In genomic region chr1:162596514-162597170, GRCh38 we compare ENCODE assay signal across 1 cellular context.
TF ChIP-seq lines count a peak whose summit lies in the region.

No MANE protein-coding gene starts in this region.

TF ChIP-seq in liver, 16 proteins besides CTCF, POLR2A, EP300 and RAD21 (continued from another document):
- TF ChIP-seq EGR1 (IDR thresholded peaks at IDR 0.05; ENCODE audit: low read depth in 2 of 2) (no peak), FOXA1 (IDR thresholded peaks at IDR 0.05) (peak; percentile 23), ZBTB33 (IDR thresholded peaks at IDR 0.05) (peak; percentile 69), ATF3 (IDR thresholded peaks at IDR 0.05) (peak; percentile 26), FOXA2 (IDR thresholded peaks at IDR 0.05) (peak; percentile 59), SP1 (IDR thresholded peaks at IDR 0.05) (peak; percentile 98), HNF4A (conservative IDR thresholded peaks at IDR 0.05) (peak; percentile 99), YY1 (IDR thresholded peaks at IDR 0.05) (peak; percentile 63), MAX (IDR thresholded peaks at IDR 0.05) (peak; percentile 81), RXRA (IDR thresholded peaks at IDR 0.05) (peak; percentile 92 to 94), TAF1 (conservative IDR thresholded peaks at IDR 0.05) (no peak)
